12 cellular contexts compared by ENCODE assay signal in genomic region chr9:2093920-2094597, GRCh38.
DNase-seq lines count a peak whose midpoint lies in the region; ATAC-seq, FAIRE-seq and TF ChIP-seq lines count a peak whose summit lies in the region.
"Had no signal": no experiment of that assay in that cellular context is flagged by ENCODE, and none has a peak within 500 bp of the region (broad histone marks: within the 10 kb centered on the region; RNA-seq: fewer than 3 reads in every experiment).

No MANE protein-coding gene starts in this region.

- ATAC-seq in A549 = peak; percentile 47 to 51; a peak in 2 of 6 replicates
- ATAC-seq in GM23338 = peak; percentile 68
- no peak for ATAC-seq in natural killer cell treated with Interleukin-12 subunit alpha and Interleukin-12 subunit beta and Interleukin-15 and Interleukin-18, amount 100 ng/mL, for 72 hours
- ATAC-seq: stimulated activated naive CD8-positive, alpha-beta T cell treated with anti-CD3 and anti-CD28 coated beads, Interleukin-15, amount 100 ng/mL, for 72 hours had no signal

- H4K20me1 ChIP-seq in GM23338 (replicated peaks; ENCODE audit: insufficient read depth) = no peaks in the 10 kb centered on the region

- no peak overlapping the region for H2AFZ ChIP-seq in GM23338

- TF ChIP-seq CTCF in A549 (IDR thresholded peaks at IDR 0.05) (no peak), GM23338 (conservative IDR thresholded peaks at IDR 0.05; ENCODE audit: low read depth in 2 of 2) (no peak), bronchial epithelial cell (IDR thresholded peaks at IDR 0.05; ENCODE audit: insufficient read depth, low read length, severe bottlenecking) (no peak)

- H3K9me3 ChIP-seq in A549 = no peaks in the 10 kb centered on the region

- no peak for FAIRE-seq in A549 (lab: Jason Lieb, UNC)
- FAIRE-seq in bronchial epithelial cell (lab: Jason Lieb, UNC) = no peak

- H3K4me3 Mint-ChIP-seq in GM23338 = no peak overlapping the region
- no peak overlapping the region for H3K4me3 Mint-ChIP-seq in natural killer cell treated with Interleukin-12 subunit alpha and Interleukin-12 subunit beta and Interleukin-15 and Interleukin-18, amount 100 ng/mL, for 72 hours
- H3K4me3 Mint-ChIP-seq: CD4-positive, CD25-positive, alpha-beta regulatory T cell; nephron progenitor cell; stimulated activated naive CD8-positive, alpha-beta T cell treated with anti-CD3 and anti-CD28 coated beads, Interleukin-15, amount 100 ng/mL, for 72 hours; T-helper 1 cell treated with Interleukin-12 subunit alpha and Interleukin-12 subunit beta and Interleukin-4 antibody, amounts not matched to agents 30 μg/mL and 1 μg/mL, for 36 hours had no signal

- peaks cover 9% of the 10 kb centered on the region for H3K27me3 Mint-ChIP-seq in GM23338 (ENCODE audit: insufficient read depth, low read depth, poor library complexity)
- no peaks in the 10 kb centered on the region for H3K27me3 Mint-ChIP-seq in natural killer cell treated with Interleukin-12 subunit alpha and Interleukin-12 subunit beta and Interleukin-15 and Interleukin-18, amount 100 ng/mL, for 72 hours
- H3K27me3 Mint-ChIP-seq: CD4-positive, CD25-positive, alpha-beta regulatory T cell; stimulated activated naive CD8-positive, alpha-beta T cell treated with anti-CD3 and anti-CD28 coated beads, Interleukin-15, amount 100 ng/mL, for 72 hours had no signal

- DNase-seq in A549 (ENCODE audit: low read depth in 1 of 2, low spot score in 1 of 2) (peak in 1 of 2 experiments; percentile 17), GM23338 (ENCODE audit: low spot score) (peak; percentile 52), bronchial epithelial cell (ENCODE audit: low read depth) (peak; percentile 62), iPS-NIHi11 (ENCODE audit: low spot score) (peak; percentile 11), H7 (no peak), D341Med (ENCODE audit: low spot score) (no peak), DMS114 treated with DMSO at 0.1 percent for 48 hours (lab: John Stamatoyannopoulos, UW; ENCODE audit: unreplicated experiment) (no peak)
- no peak for DNase-seq in natural killer cell treated with Interleukin-12 subunit alpha and Interleukin-12 subunit beta and Interleukin-15 and Interleukin-18, amount 100 ng/mL, for 72 hours (ENCODE audit: low spot score)
- DNase-seq: CD4-positive, CD25-positive, alpha-beta regulatory T cell; nephron progenitor cell; stimulated activated naive CD8-positive, alpha-beta T cell treated with anti-CD3 and anti-CD28 coated beads, Interleukin-15, amount 100 ng/mL, for 72 hours had no signal

- H3K4me1 ChIP-seq in A549 (no peaks in the 10 kb centered on the region), GM23338 (ENCODE audit: insufficient read depth) (no peaks in the 10 kb centered on the region; the same call in 1 of the 2 replicates)

- no peaks in the 10 kb centered on the region for H3F3A ChIP-seq in GM23338 (replicated peaks; ENCODE audit: low read depth)

- H3K27ac Mint-ChIP-seq in GM23338 = no peak overlapping the region
- no peak overlapping the region for H3K27ac Mint-ChIP-seq in natural killer cell treated with Interleukin-12 subunit alpha and Interleukin-12 subunit beta and Interleukin-15 and Interleukin-18, amount 100 ng/mL, for 72 hours
- H3K27ac Mint-ChIP-seq: nephron progenitor cell; T-helper 1 cell treated with Interleukin-12 subunit alpha and Interleukin-12 subunit beta and Interleukin-4 antibody, amounts not matched to agents 30 μg/mL and 1 μg/mL, for 36 hours had no signal

- TF ChIP-seq POLR2A in A549 (IDR thresholded peaks at IDR 0.05; ENCODE audit: low read length) = no peak

- no peak overlapping the region for H3K4me2 ChIP-seq in A549
- no peak overlapping the region for H3K4me2 ChIP-seq in GM23338

- no peak for TF ChIP-seq EP300 in A549 (IDR thresholded peaks at IDR 0.05)

- CTCF ChIA-PET in A549 (lab: Yijun Ruan, JAX) = interaction anchor here (1.1 to 1.3 kb wide), 3 partner anchors 8 to 764 kb away, joined by 3 to 5 read pairs (median 4); no protein-coding TSS in a partner anchor

- H3K4me3 ChIP-seq in A549 (no peak overlapping the region), GM23338 (no peak overlapping the region), bronchial epithelial cell (ENCODE audit: low read depth, low read length) (no peak overlapping the region), H7 (ENCODE audit: insufficient read depth, low read depth, low read length) (no peak overlapping the region)

- POLR2A ChIA-PET in A549 (lab: Yijun Ruan, JAX) = no interaction called here

- H3K4me1 Mint-ChIP-seq in GM23338 = peaks cover 14% of the 10 kb centered on the region; the same call in 2 of the 3 replicates
- H3K4me1 Mint-ChIP-seq in natural killer cell treated with Interleukin-12 subunit alpha and Interleukin-12 subunit beta and Interleukin-15 and Interleukin-18, amount 100 ng/mL, for 72 hours (ENCODE audit: low read depth in 2 of 2) = peaks cover 10 to 21% of the 10 kb centered on the region in 2 donors
- H3K4me1 Mint-ChIP-seq: nephron progenitor cell had no signal

- no peaks in the 10 kb centered on the region for H3K9me2 ChIP-seq in GM23338 (ENCODE audit: insufficient read depth)

- H3K9me3 Mint-ChIP-seq in GM23338 = no peaks in the 10 kb centered on the region
- no peaks in the 10 kb centered on the region for H3K9me3 Mint-ChIP-seq in natural killer cell treated with Interleukin-12 subunit alpha and Interleukin-12 subunit beta and Interleukin-15 and Interleukin-18, amount 100 ng/mL, for 72 hours
- H3K9me3 Mint-ChIP-seq: CD4-positive, CD25-positive, alpha-beta regulatory T cell; nephron progenitor cell; stimulated activated naive CD8-positive, alpha-beta T cell treated with anti-CD3 and anti-CD28 coated beads, Interleukin-15, amount 100 ng/mL, for 72 hours; T-helper 1 cell treated with Interleukin-12 subunit alpha and Interleukin-12 subunit beta and Interleukin-4 antibody, amounts not matched to agents 30 μg/mL and 1 μg/mL, for 36 hours had no signal

- no peaks in the 10 kb centered on the region for H3K79me2 ChIP-seq in GM23338 (replicated peaks; ENCODE audit: insufficient read depth)

- H3K27ac ChIP-seq in A549 (no peak overlapping the region), GM23338 (ENCODE audit: low read depth) (no peak overlapping the region)

- no peaks in the 10 kb centered on the region for H3K36me3 Mint-ChIP-seq in GM23338 (ENCODE audit: low read depth)
- peaks cover 43% of the 10 kb centered on the region for H3K36me3 Mint-ChIP-seq in natural killer cell treated with Interleukin-12 subunit alpha and Interleukin-12 subunit beta and Interleukin-15 and Interleukin-18, amount 100 ng/mL, for 72 hours

- H3K27me3 ChIP-seq in GM23338 (ENCODE audit: insufficient read depth) (no peaks in the 10 kb centered on the region), bronchial epithelial cell (ENCODE audit: control insufficient read depth, insufficient read depth, low read length) (no peaks in the 10 kb centered on the region), H7 (ENCODE audit: control insufficient read depth, insufficient read depth, low read length) (no peaks in the 10 kb centered on the region)

- no peak for TF ChIP-seq RAD21 in A549 (conservative IDR thresholded peaks at IDR 0.05 in 1 of 2, IDR thresholded peaks at IDR 0.05 in 1 of 2)

- H3K36me3 ChIP-seq in GM23338 (ENCODE audit: insufficient read depth) (no peaks in the 10 kb centered on the region), bronchial epithelial cell (ENCODE audit: control insufficient read depth, insufficient read depth, low read length) (no peaks in the 10 kb centered on the region), H7 (replicated peaks; ENCODE audit: control insufficient read depth, insufficient read depth, low read length) (no peaks in the 10 kb centered on the region)

- 50% methylated on average over 2 of the region's 2 CpGs for WGBS in A549 (ENCODE audit: missing lambda C conversion rate)

TF ChIP-seq in A549, 52 proteins besides CTCF, POLR2A, EP300 and RAD21 (continues in another document):
- TF ChIP-seq FOSL2 (IDR thresholded peaks at IDR 0.05) (no peak), FOSL2 (CRISPR knock-in tag; IDR thresholded peaks at IDR 0.05) (no peak), POLR2AphosphoS2 (conservative IDR thresholded peaks at IDR 0.05; ENCODE audit: low read length) (no peak)

TF ChIP-seq in GM23338, 12 proteins besides CTCF, POLR2A, EP300 and RAD21 (continues in another document):
- TF ChIP-seq ZNF114 (CRISPR knock-in tag; IDR thresholded peaks at IDR 0.05) (no peak), REST (IDR thresholded peaks at IDR 0.05; ENCODE audit: unreplicated experiment) (no peak), STAT1 (IDR thresholded peaks at IDR 0.05; ENCODE audit: unreplicated experiment) (no peak), ZNF331 (CRISPR knock-in tag; IDR thresholded peaks at IDR 0.05; ENCODE audit: low read depth) (no peak), EZH2phosphoT487 (IDR thresholded peaks at IDR 0.05; ENCODE audit: unreplicated experiment) (no peak), JUNB (IDR thresholded peaks at IDR 0.05; ENCODE audit: unreplicated experiment) (no peak), NANOG (IDR thresholded peaks at IDR 0.05; ENCODE audit: borderline replicate concordance) (no peak), EZH2 (IDR thresholded peaks at IDR 0.05; ENCODE audit: low read depth, unreplicated experiment) (no peak), POLR2AphosphoS5 (IDR thresholded peaks at IDR 0.05; ENCODE audit: low read depth) (no peak)

Comparison
In these comparisons a context has a peak if more than half of its experiments do, and no peak if none do; other contexts are left out.
1. ATAC-seq: peak in A549 (2 of 2) and GM23338 (single experiment); none in natural killer cell treated with Interleukin-12 subunit alpha and Interleukin-12 subunit beta and Interleukin-15 and Interleukin-18, amount 100 ng/mL, for 72 hours (0 of 2).
2. DNase-seq: peak in GM23338 (single experiment), bronchial epithelial cell (single experiment) and iPS-NIHi11 (single experiment); none in H7 (single experiment), D341Med (single experiment), natural killer cell treated with Interleukin-12 subunit alpha and Interleukin-12 subunit beta and Interleukin-15 and Interleukin-18, amount 100 ng/mL, for 72 hours (single experiment) and DMS114 treated with DMSO at 0.1 percent for 48 hours (single experiment).